2 cellular contexts compared by ENCODE assay signal in the genomic region with DNA sequence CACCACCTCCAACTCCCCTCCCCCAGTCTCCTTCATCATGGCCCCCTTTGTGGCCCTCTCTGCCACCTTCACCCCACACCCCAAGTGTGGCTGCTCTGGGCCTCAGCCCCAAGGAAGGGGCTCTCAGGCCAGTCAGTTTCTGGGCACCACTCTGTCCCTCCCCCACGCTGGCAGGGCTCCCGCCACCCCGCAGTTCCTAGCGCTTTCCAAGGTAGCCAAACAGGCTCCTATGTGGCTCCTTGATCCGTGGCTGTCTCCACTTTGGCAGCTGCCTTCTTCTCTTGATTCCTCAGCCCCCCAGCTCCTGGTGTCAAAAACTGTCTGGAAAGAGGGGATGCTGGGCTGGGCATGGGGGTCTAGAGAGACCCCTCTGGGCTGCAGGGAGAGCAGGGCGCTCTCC.
A peak's percentile ranks its signal among the peaks of the same experiment; 100 is the strongest.
TF ChIP-seq lines count a peak whose summit lies in the region.

No MANE protein-coding gene starts in this region.

TF ChIP-seq in Ishikawa, 13 proteins besides CTCF, POLR2A, EP300 and RAD21:
- TF ChIP-seq, protein P1, sequence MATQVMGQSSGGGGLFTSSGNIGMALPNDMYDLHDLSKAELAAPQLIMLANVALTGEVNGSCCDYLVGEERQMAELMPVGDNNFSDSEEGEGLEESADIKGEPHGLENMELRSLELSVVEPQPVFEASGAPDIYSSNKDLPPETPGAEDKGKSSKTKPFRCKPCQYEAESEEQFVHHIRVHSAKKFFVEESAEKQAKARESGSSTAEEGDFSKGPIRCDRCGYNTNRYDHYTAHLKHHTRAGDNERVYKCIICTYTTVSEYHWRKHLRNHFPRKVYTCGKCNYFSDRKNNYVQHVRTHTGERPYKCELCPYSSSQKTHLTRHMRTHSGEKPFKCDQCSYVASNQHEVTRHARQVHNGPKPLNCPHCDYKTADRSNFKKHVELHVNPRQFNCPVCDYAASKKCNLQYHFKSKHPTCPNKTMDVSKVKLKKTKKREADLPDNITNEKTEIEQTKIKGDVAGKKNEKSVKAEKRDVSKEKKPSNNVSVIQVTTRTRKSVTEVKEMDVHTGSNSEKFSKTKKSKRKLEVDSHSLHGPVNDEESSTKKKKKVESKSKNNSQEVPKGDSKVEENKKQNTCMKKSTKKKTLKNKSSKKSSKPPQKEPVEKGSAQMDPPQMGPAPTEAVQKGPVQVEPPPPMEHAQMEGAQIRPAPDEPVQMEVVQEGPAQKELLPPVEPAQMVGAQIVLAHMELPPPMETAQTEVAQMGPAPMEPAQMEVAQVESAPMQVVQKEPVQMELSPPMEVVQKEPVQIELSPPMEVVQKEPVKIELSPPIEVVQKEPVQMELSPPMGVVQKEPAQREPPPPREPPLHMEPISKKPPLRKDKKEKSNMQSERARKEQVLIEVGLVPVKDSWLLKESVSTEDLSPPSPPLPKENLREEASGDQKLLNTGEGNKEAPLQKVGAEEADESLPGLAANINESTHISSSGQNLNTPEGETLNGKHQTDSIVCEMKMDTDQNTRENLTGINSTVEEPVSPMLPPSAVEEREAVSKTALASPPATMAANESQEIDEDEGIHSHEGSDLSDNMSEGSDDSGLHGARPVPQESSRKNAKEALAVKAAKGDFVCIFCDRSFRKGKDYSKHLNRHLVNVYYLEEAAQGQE (IDR thresholded peaks at IDR 0.05; ENCODE audit: low read depth), result peak; percentile 77
- TF ChIP-seq YY1 (IDR thresholded peaks at IDR 0.05; ENCODE audit: low read depth) (no peak), CEBPB (IDR thresholded peaks at IDR 0.05) (no peak), NFIC (IDR thresholded peaks at IDR 0.05) (peak; percentile 84)

TF ChIP-seq in GM12878, 131 proteins besides CTCF, POLR2A, EP300 and RAD21:
- TF ChIP-seq KDM1A (IDR thresholded peaks at IDR 0.05; ENCODE audit: borderline replicate concordance) (no peak), NR2F1 (conservative IDR thresholded peaks at IDR 0.05) (0 out of 2 replicates have a peak, but pooled peaks have one; percentile 5)
TF ChIP-seq in GM12878: peak in this region for 1.
